1 cellular context compared by ENCODE assay signal in the genomic region with DNA sequence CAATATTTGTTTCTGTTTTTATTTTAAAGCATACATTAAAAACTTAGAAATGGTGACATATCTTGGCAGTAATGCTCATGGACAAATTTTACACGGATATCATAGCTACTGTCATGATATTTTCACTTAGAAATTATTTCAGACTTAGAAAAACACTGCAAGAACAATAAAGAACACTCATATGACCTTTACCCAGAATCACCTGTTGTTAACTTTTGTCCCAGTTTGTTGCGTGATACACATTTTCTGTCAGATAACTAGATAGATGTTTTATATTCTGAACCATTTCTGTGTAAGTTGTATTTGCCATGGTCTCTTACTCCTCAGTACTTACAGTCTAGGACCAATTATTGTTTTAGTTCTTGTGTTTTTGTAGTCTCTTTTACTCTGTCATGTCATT.
TF ChIP-seq lines count a peak whose summit lies in the region.

No MANE protein-coding gene starts in this region.

TF ChIP-seq in endothelial cell of umbilical vein, 7 proteins besides CTCF, POLR2A, EP300 and RAD21:
- no peak for TF ChIP-seq POLR2AphosphoS5 (IDR thresholded peaks at IDR 0.05; ENCODE audit: insufficient read depth, low read depth, low read length)
- TF ChIP-seq EZH2 (IDR thresholded peaks at IDR 0.05; ENCODE audit: borderline replicate concordance, low read depth, low read length, severe bottlenecking) = no peak
- TF ChIP-seq MYC (IDR thresholded peaks at IDR 0.05; ENCODE audit: low read depth, low read length) = no peak
- TF ChIP-seq, protein P1, sequence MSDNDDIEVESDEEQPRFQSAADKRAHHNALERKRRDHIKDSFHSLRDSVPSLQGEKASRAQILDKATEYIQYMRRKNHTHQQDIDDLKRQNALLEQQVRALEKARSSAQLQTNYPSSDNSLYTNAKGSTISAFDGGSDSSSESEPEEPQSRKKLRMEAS (IDR thresholded peaks at IDR 0.05; ENCODE audit: insufficient read depth, insufficient read length) = no peak
- TF ChIP-seq JUN (IDR thresholded peaks at IDR 0.05; ENCODE audit: borderline replicate concordance, insufficient read depth, insufficient read length, low read depth) = no peak
- TF ChIP-seq FOS (IDR thresholded peaks at IDR 0.05; ENCODE audit: borderline replicate concordance, insufficient read depth, low read length) = no peak
- no peak for TF ChIP-seq GATA2 (IDR thresholded peaks at IDR 0.05; ENCODE audit: insufficient read depth, insufficient read length, low read depth, low read length)
